Comparison of ENCODE assay signal across 15 cellular contexts in genomic region chr14:55285048-55285652, GRCh38. TPM values are rescaled to one million over a fixed set of nuclear protein-coding genes. Genes with fewer than 3 reads are reported as not detected.
DNase-seq lines count a peak whose midpoint lies in the region; ATAC-seq and TF ChIP-seq lines count a peak whose summit lies in the region.
"Had no signal": no experiment of that assay in that cellular context is flagged by ENCODE, and none has a peak within 500 bp of the region (broad histone marks: within the 10 kb centered on the region; RNA-seq: fewer than 3 reads in every experiment).

No MANE protein-coding gene starts in this region.

- H3K79me2 ChIP-seq in H9 (ENCODE audit: insufficient read depth, low read length): no peaks in the 10 kb centered on the region; the same call in 1 of the 2 replicates

- no peak overlapping the region for H3K27ac ChIP-seq in H9 (ENCODE audit: insufficient read length, low read depth, low read length)
- peak overlapping the region; percentile 5; the same call in 1 of the 2 replicates for H3K27ac ChIP-seq in SK-N-MC

- H2AFZ ChIP-seq in H9 (ENCODE audit: low read length): no peak overlapping the region
- H2AFZ ChIP-seq: GM23338 had no signal

- H3K9ac ChIP-seq in H9 (ENCODE audit: extremely low read depth, insufficient read length, low read length) (no peak overlapping the region), SK-N-MC (ENCODE audit: insufficient read length) (no peak overlapping the region)

- no peak overlapping the region for H2BK20ac ChIP-seq in H9 (ENCODE audit: low read depth, low read length, poor library complexity, severe bottlenecking)

- no peaks in the 10 kb centered on the region for H3K9me3 ChIP-seq in H9 (ENCODE audit: control insufficient read depth, low read depth, low read length)
- H3K9me3 ChIP-seq in SK-N-MC (ENCODE audit: low read depth, low read length): no peaks in the 10 kb centered on the region

- no peak for ATAC-seq in GM21447 (IDR thresholded peaks at IDR 0.05; ENCODE audit: unreplicated experiment)
- ATAC-seq in GM18870 (IDR thresholded peaks at IDR 0.05; ENCODE audit: unreplicated experiment): no peak
- ATAC-seq in HG02623 (IDR thresholded peaks at IDR 0.05; ENCODE audit: unreplicated experiment): no peak
- ATAC-seq: GM23338 had no signal

- H3K4ac ChIP-seq in H9 (ENCODE audit: low read depth, low read length): no peak overlapping the region

- H2BK5ac ChIP-seq in H9 (ENCODE audit: insufficient read length, low read length): no peak overlapping the region

- H2BK120ac ChIP-seq in H9 (ENCODE audit: low read depth, low read length, poor library complexity, severe bottlenecking): no peak overlapping the region

- peak overlapping the region in 2 of 3 experiments; percentile 13 to 53; a peak in 2 of 7 replicates for H3K27ac Mint-ChIP-seq in H9
- H3K27ac Mint-ChIP-seq: GM23338 had no signal

- no peak overlapping the region for H3K23ac ChIP-seq in H9 (ENCODE audit: insufficient read length, low read depth, low read length)

- H3K18ac ChIP-seq in H9 (ENCODE audit: insufficient read length, low read depth, low read length): no peak overlapping the region

- DNase-seq in H9: no peak
- DNase-seq in SK-N-MC (ENCODE audit: low read depth, low spot score): no peak
- peak; percentile 60 for DNase-seq in islet precursor cell
- peak; percentile 94 for DNase-seq in renal cortical epithelial cell (ENCODE audit: low read depth)
- no peak for DNase-seq in DMS114 treated with DMSO at 0.1 percent for 48 hours (lab: John Stamatoyannopoulos, UW; ENCODE audit: unreplicated experiment)
- DNase-seq: AML-193, DMS79, GDM1, NCI-H1436, NCI-H2029 treated with DMSO at 0.1 percent for 48 hours, NCI-H524 had no signal

- no peak overlapping the region for H2BK15ac ChIP-seq in H9 (ENCODE audit: low read depth, low read length)

- no peaks in the 10 kb centered on the region for H3K9me3 Mint-ChIP-seq in H9
- H3K9me3 Mint-ChIP-seq: GM23338 had no signal

- H3K27me3 ChIP-seq in H9 (ENCODE audit: insufficient read depth, low read length): no peaks in the 10 kb centered on the region

- no peak overlapping the region for H4K5ac ChIP-seq in H9 (ENCODE audit: insufficient read length, low read depth, low read length)

- no peak overlapping the region for H3K4me3 Mint-ChIP-seq in H9
- H3K4me3 Mint-ChIP-seq: GM23338 had no signal

- no peak overlapping the region for H3T11ph ChIP-seq in H9 (ENCODE audit: low read length)

- no peak overlapping the region for H3K56ac ChIP-seq in H9 (ENCODE audit: insufficient read length, low read depth, low read length)

- H2AK5ac ChIP-seq in H9 (ENCODE audit: insufficient read length, low read length): no peak overlapping the region

- no peak overlapping the region for H4K8ac ChIP-seq in H9 (replicated peaks; ENCODE audit: insufficient read length, low read depth, low read length)

- no peak overlapping the region for H2BK12ac ChIP-seq in H9 (ENCODE audit: insufficient read length, low read depth, low read length)

- no peak overlapping the region for H3K4me3 ChIP-seq in SK-N-MC
- H3K4me3 ChIP-seq: GM23338 had no signal

- H4K20me1 ChIP-seq in H9 (ENCODE audit: control insufficient read depth, insufficient read depth, insufficient read length): no peaks in the 10 kb centered on the region

- no peak overlapping the region for H4K91ac ChIP-seq in H9 (ENCODE audit: insufficient read length, low read depth, low read length)

- H3K4me1 ChIP-seq in H9 (ENCODE audit: insufficient read depth, low read length): no peaks in the 10 kb centered on the region

- no peak overlapping the region for H3K4me2 ChIP-seq in H9 (ENCODE audit: insufficient read depth, insufficient read length, low read length)
- H3K4me2 ChIP-seq: GM23338 had no signal

- H3K79me1 ChIP-seq in H9 (ENCODE audit: insufficient read depth, low read depth, low read length, poor library complexity, severe bottlenecking): no peaks in the 10 kb centered on the region

- no CpG with 5 or more reads among the region's 13 CpGs for WGBS in H9 (ENCODE audit: extremely low coverage, insufficient read length, low lambda C conversion rate)

- no peaks in the 10 kb centered on the region for H3K23me2 ChIP-seq in H9 (ENCODE audit: insufficient read length, low read depth, low read length, poor library complexity, severe bottlenecking)

- H3K36me3 Mint-ChIP-seq in H9 (ENCODE audit: insufficient read depth in 1 of 3, low read depth in 3 of 3): peaks cover 0 to 2% (median 0%) of the 10 kb centered on the region in 3 experiments; a peak in 1 of 7 replicates

- H3K27me3 Mint-ChIP-seq in H9 (ENCODE audit: low read depth): no peaks in the 10 kb centered on the region

- peaks cover 11% of the 10 kb centered on the region; the same call in 1 of the 2 replicates for H3K36me3 ChIP-seq in SK-N-MC (ENCODE audit: insufficient read depth, low read length)

- peaks cover 2 to 7% of the 10 kb centered on the region in 2 experiments; a peak in 3 of 4 replicates for H3K4me1 Mint-ChIP-seq in H9

- no peak overlapping the region for H3K14ac ChIP-seq in H9 (ENCODE audit: insufficient read depth, low read length)

- TF ChIP-seq CTCF in H9 (conservative IDR thresholded peaks at IDR 0.05): no peak

RNA-seq across cellular contexts. Expression of gene FBXO34, which starts 13.9 kb away (rescaled TPM):
- total RNA-seq in H9 (2021) (11.7 and 12.0 TPM in 2 replicates), renal cortical epithelial cell (29.0 and 40.2 TPM in 2 replicates)

Comparison
In these comparisons a context has a peak if more than half of its experiments do, and no peak if none do; other contexts are left out.
1. DNase-seq: peak in islet precursor cell (single experiment) and renal cortical epithelial cell (single experiment); none in H9 (single experiment), SK-N-MC (single experiment) and DMS114 treated with DMSO at 0.1 percent for 48 hours (single experiment).